11 cellular contexts compared by ENCODE assay signal in genomic region chr4:153535735-153536494, GRCh38.
DNase-seq lines count a peak whose midpoint lies in the region; ATAC-seq and TF ChIP-seq lines count a peak whose summit lies in the region.
"Had no signal": no experiment of that assay in that cellular context is flagged by ENCODE, and none has a peak within 500 bp of the region (broad histone marks: within the 10 kb centered on the region; RNA-seq: fewer than 3 reads in every experiment).

No MANE protein-coding gene starts in this region.

- DNase-seq in MCF 10A (ENCODE audit: unreplicated experiment) = no peak
- no peak for DNase-seq in breast epithelium (ENCODE audit: low spot score in 2 of 2)
- no peak for DNase-seq in SJCRH30
- peak in 1 of 2 donors; percentile 21 for DNase-seq in fibroblast of lung (ENCODE audit: low read depth in 2 of 2)
- DNase-seq in tibial artery = no peak
- no peak for DNase-seq in Calu3
- no peak for DNase-seq in NCI-H2107 (lab: John Stamatoyannopoulos, UW)
- DNase-seq: DMS 273 treated with DMSO at 0.1 percent for 48 hours, left colon had no signal

- POLR2A ChIA-PET in MCF 10A (lab: Yijun Ruan, JAX) = interaction anchor here (0.6 to 1.3 kb wide), 3 partner anchors 14 to 71 kb away, joined by 3 to 4 read pairs (median 3); no protein-coding TSS in a partner anchor

- H3K27me3 Mint-ChIP-seq in MCF 10A (ENCODE audit: insufficient read depth, unreplicated experiment) (no peaks in the 10 kb centered on the region), Calu3 (ENCODE audit: unreplicated experiment) (no peaks in the 10 kb centered on the region)
- H3K27me3 Mint-ChIP-seq: dendritic cell treated with granulocyte-macrophage colony-stimulating factor and Interleukin-4, amounts not matched to agents 40 ng/mL and 50 ng/mL, for 4 days had no signal

- no peaks in the 10 kb centered on the region for H3K79me2 ChIP-seq in fibroblast of lung (ENCODE audit: control insufficient read depth, insufficient read depth, low read length)

- peak overlapping the region; percentile 66 for H3K4me2 ChIP-seq in fibroblast of lung (ENCODE audit: extremely low read depth, insufficient read depth, low read length)

- H3K9me3 ChIP-seq in breast epithelium (no peaks in the 10 kb centered on the region), SJCRH30 (replicated peaks) (no peaks in the 10 kb centered on the region), fibroblast of lung (ENCODE audit: control insufficient read depth, insufficient read depth, low read depth, low read length) (no peaks in the 10 kb centered on the region), tibial artery (no peaks in the 10 kb centered on the region)

- CTCF ChIA-PET in MCF 10A (lab: Yijun Ruan, JAX) (interaction anchor here (0.6 to 1.6 kb wide), 5 partner anchors 13 to 1023 kb away, joined by 3 to 4 read pairs (median 3); no protein-coding TSS in a partner anchor), Calu3 (lab: Charles Lee) (no interaction called here)

- TF ChIP-seq POLR2A in breast epithelium (IDR thresholded peaks at IDR 0.05) = no peak

- no peaks in the 10 kb centered on the region for H3K27me3 ChIP-seq in breast epithelium
- no peaks in the 10 kb centered on the region for H3K27me3 ChIP-seq in SJCRH30
- H3K27me3 ChIP-seq in fibroblast of lung (ENCODE audit: control insufficient read depth, insufficient read depth, low read length) = no peaks in the 10 kb centered on the region
- H3K27me3 ChIP-seq in tibial artery = no peaks in the 10 kb centered on the region

- BruUV-seq in MCF 10A (replicated peaks; lab: Mats Ljungman, UMichigan) (no TSS peak), Calu3 (replicated peaks; lab: Mats Ljungman, UMichigan) (no TSS peak)

- no peak for TF ChIP-seq CTCF in MCF 10A (IDR thresholded peaks at IDR 0.05; ENCODE audit: unreplicated experiment)
- no peak for TF ChIP-seq CTCF in breast epithelium (IDR thresholded peaks at IDR 0.05)
- no peak for TF ChIP-seq CTCF in fibroblast of lung (conservative IDR thresholded peaks at IDR 0.05 in 1 of 2, IDR thresholded peaks at IDR 0.05 in 1 of 2; ENCODE audit: low read depth in 1 of 2, low read length in 2 of 2)
- TF ChIP-seq CTCF in tibial artery (IDR thresholded peaks at IDR 0.05) = no peak
- TF ChIP-seq CTCF in Calu3 (IDR thresholded peaks at IDR 0.05; ENCODE audit: unreplicated experiment) = no peak

- no peak for ATAC-seq in HG03460 (IDR thresholded peaks at IDR 0.05; ENCODE audit: unreplicated experiment)
- ATAC-seq: left colon had no signal

- H3K4me3 Mint-ChIP-seq in MCF 10A (ENCODE audit: unreplicated experiment) (no peak overlapping the region), Calu3 (ENCODE audit: low read depth, unreplicated experiment) (no peak overlapping the region)
- H3K4me3 Mint-ChIP-seq: dendritic cell treated with granulocyte-macrophage colony-stimulating factor and Interleukin-4, amounts not matched to agents 40 ng/mL and 50 ng/mL, for 4 days had no signal

- H3K27ac Mint-ChIP-seq in MCF 10A (ENCODE audit: low read depth, unreplicated experiment) = peak overlapping the region; percentile 28
- no peak overlapping the region for H3K27ac Mint-ChIP-seq in Calu3 (ENCODE audit: unreplicated experiment)
- H3K27ac Mint-ChIP-seq: dendritic cell treated with granulocyte-macrophage colony-stimulating factor and Interleukin-4, amounts not matched to agents 40 ng/mL and 50 ng/mL, for 4 days had no signal

- H3K4me3 ChIP-seq in breast epithelium = no peak overlapping the region
- no peak overlapping the region for H3K4me3 ChIP-seq in SJCRH30
- H3K4me3 ChIP-seq in fibroblast of lung (replicated peaks in 1 of 4; ENCODE audit: control extremely low read depth in 1 of 4, insufficient read depth in 1 of 4, low read depth in 3 of 4, low read length in 4 of 4) = no peak overlapping the region
- no peak overlapping the region for H3K4me3 ChIP-seq in tibial artery

- H4K20me1 ChIP-seq in fibroblast of lung (ENCODE audit: control insufficient read depth, extremely low read depth, insufficient read depth, low read length) = no peaks in the 10 kb centered on the region

- H3K36me3 Mint-ChIP-seq in MCF 10A (ENCODE audit: insufficient read depth, unreplicated experiment) = no peaks in the 10 kb centered on the region
- H3K36me3 Mint-ChIP-seq in Calu3 (ENCODE audit: insufficient read depth, unreplicated experiment) = no peaks in the 10 kb centered on the region

- no peaks in the 10 kb centered on the region for H3K36me3 ChIP-seq in breast epithelium
- H3K36me3 ChIP-seq in SJCRH30 = peaks cover 2% of the 10 kb centered on the region; the same call in 1 of the 2 replicates
- H3K36me3 ChIP-seq in fibroblast of lung (ENCODE audit: control insufficient read depth, insufficient read depth, low read length) = no peaks in the 10 kb centered on the region
- H3K36me3 ChIP-seq in tibial artery = no peaks in the 10 kb centered on the region

- no peak overlapping the region for H3K27ac ChIP-seq in breast epithelium
- H3K27ac ChIP-seq in SJCRH30 = peak overlapping the region; percentile 26
- no peak overlapping the region for H3K27ac ChIP-seq in fibroblast of lung (ENCODE audit: insufficient read depth, low read length)
- peak overlapping the region; percentile 0 to 17 for H3K27ac ChIP-seq in tibial artery

- H3K9me3 Mint-ChIP-seq in MCF 10A (ENCODE audit: unreplicated experiment) (no peaks in the 10 kb centered on the region), Calu3 (ENCODE audit: low read depth, unreplicated experiment) (no peaks in the 10 kb centered on the region)
- H3K9me3 Mint-ChIP-seq: dendritic cell treated with granulocyte-macrophage colony-stimulating factor and Interleukin-4, amounts not matched to agents 40 ng/mL and 50 ng/mL, for 4 days had no signal

- H3K4me1 Mint-ChIP-seq in MCF 10A (ENCODE audit: insufficient read depth, unreplicated experiment) (no peaks in the 10 kb centered on the region), Calu3 (ENCODE audit: low read depth, unreplicated experiment) (no peaks in the 10 kb centered on the region)

- H3K4me1 ChIP-seq in breast epithelium = no peaks in the 10 kb centered on the region
- peaks cover 64% of the 10 kb centered on the region for H3K4me1 ChIP-seq in SJCRH30
- H3K4me1 ChIP-seq in fibroblast of lung (ENCODE audit: control insufficient read depth, extremely low read depth, insufficient read depth, low read length) = peaks cover 3% of the 10 kb centered on the region
- peaks cover 0 to 100% (median 62%) of the 10 kb centered on the region in 4 donors for H3K4me1 ChIP-seq in tibial artery

- peak overlapping the region; percentile 21 for H2AFZ ChIP-seq in fibroblast of lung (ENCODE audit: low read length)

- no peak overlapping the region for H3K9ac ChIP-seq in fibroblast of lung (ENCODE audit: insufficient read depth, low read length)

- intact Hi-C loops in MCF 10A (cut with micrococcal nuclease) = no loop called here
- intact Hi-C loops in breast epithelium (cut with DNase I; ENCODE audit: low total_unique reads) = no loop called here
- intact Hi-C loops in tibial artery (cut with DNase I; ENCODE audit: low total_unique reads) = no loop called here
- intact Hi-C loops in Calu3 (cut with micrococcal nuclease; ENCODE audit: unreplicated experiment) = no loop called here

Comparison
In these comparisons a context has a peak if more than half of its experiments do, and no peak if none do; other contexts are left out.
1. H3K27ac ChIP-seq: peak in SJCRH30 (single experiment) and tibial artery (2 of 2); none in breast epithelium (0 of 2) and fibroblast of lung (single experiment).